Comparison of ENCODE assay signal across 8 cellular contexts in the genomic region with DNA sequence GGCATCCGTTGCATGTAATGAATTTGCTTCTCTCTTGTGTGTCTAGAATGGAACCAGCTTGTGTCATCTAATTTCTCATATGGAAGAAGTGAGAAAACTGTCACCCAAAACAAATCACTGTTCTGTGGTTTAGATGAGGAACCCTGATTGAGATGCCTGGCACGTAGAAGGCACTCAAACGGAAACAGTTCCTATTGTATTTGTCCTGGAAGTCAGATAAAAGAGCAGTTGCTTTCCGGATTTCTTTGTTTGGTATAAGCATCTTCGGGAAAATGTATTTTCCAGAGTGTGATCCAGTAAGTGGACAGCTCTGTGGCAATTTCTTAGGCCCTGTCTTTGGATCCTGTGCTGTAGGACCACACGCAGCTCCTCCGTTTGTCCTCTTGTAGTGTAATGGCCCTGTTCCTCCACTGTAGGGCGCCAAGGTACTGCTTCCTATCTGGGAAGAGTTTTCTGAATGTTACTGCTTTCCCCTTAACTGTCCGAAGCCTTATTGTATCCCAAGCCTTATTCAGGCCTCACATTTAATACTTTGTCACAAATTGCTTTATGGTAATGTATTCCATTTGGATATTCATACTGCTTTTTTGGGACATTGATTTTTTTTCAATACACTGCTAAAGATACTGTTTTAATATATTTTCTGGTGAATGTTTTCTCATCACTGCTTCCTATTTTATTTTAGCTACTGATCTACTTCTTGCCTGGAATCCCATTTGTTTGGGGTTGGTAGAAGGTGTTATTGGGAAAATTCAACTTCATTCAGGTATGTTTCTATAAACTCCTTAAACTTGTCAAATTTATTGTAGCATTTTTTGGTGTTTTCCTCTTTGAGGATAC. TPM values are rescaled to one million over a fixed set of nuclear protein-coding genes. Genes with fewer than 3 reads are reported as not detected.
A peak's percentile ranks its signal among the peaks of the same experiment; 100 is the strongest.
DNase-seq lines count a peak whose midpoint lies in the region; ATAC-seq and TF ChIP-seq lines count a peak whose summit lies in the region.

No MANE protein-coding gene starts in this region.

- peak; percentile 98 for TF ChIP-seq RAD21 in Ishikawa (IDR thresholded peaks at IDR 0.05; ENCODE audit: low read depth)

- intact Hi-C loops in PC-9 (cut with micrococcal nuclease; ENCODE audit: unreplicated experiment) = loop anchor here (1.0 kb wide), 3 partner anchors 64 to 142 kb away; no protein-coding TSS in a partner anchor
- intact Hi-C loops in testis (cut with DNase I; ENCODE audit: low total_unique reads) = no loop called here

- no peak overlapping the region for H3K4me3 Mint-ChIP-seq in neural crest cell

- no peak for TF ChIP-seq POLR2A in testis (IDR thresholded peaks at IDR 0.05)

- no peaks in the 10 kb centered on the region for H3F3A ChIP-seq in PC-9 (ENCODE audit: insufficient read depth, low read depth)

- H3K27me3 ChIP-seq in PC-9 (ENCODE audit: insufficient read depth, low read depth) (no peaks in the 10 kb centered on the region), testis (no peaks in the 10 kb centered on the region)

- H3K4me1 ChIP-seq in PC-9 (replicated peaks; ENCODE audit: insufficient read depth) (no peaks in the 10 kb centered on the region), testis (no peaks in the 10 kb centered on the region)

- peaks cover 5% of the 10 kb centered on the region for H3K36me3 Mint-ChIP-seq in neural crest cell (ENCODE audit: low read depth)

- peak; percentile 96 for ATAC-seq in GM21526 (IDR thresholded peaks at IDR 0.05; ENCODE audit: low FRiP score, unreplicated experiment)

- H3K79me2 ChIP-seq in PC-9 (ENCODE audit: low read depth) = no peaks in the 10 kb centered on the region

- BruUV-seq in PC-9 (replicated peaks; lab: Mats Ljungman, UMichigan) = no TSS peak

- no peak overlapping the region for H3K27ac Mint-ChIP-seq in neural crest cell (ENCODE audit: unreplicated experiment)

- H3K9me3 ChIP-seq in PC-9 (ENCODE audit: insufficient read depth, low read depth) (no peaks in the 10 kb centered on the region), testis (no peaks in the 10 kb centered on the region)

- H3K27me3 Mint-ChIP-seq in neural crest cell (ENCODE audit: low read depth) = no peaks in the 10 kb centered on the region

- CTCF ChIA-PET in PC-9 (lab: Charles Lee) = interaction anchor here (0.6 to 1.6 kb wide), 4 partner anchors 69 to 170 kb away, joined by 3 read pairs; no protein-coding TSS in a partner anchor

- H3K4me3 ChIP-seq in PC-9 (no peak overlapping the region), fibroblast of the aortic adventitia (ENCODE audit: low read depth, low read length) (no peak overlapping the region), testis (no peak overlapping the region)

- peak; percentile 84 for DNase-seq in DMS114 treated with DMSO at 0.1 percent for 48 hours (lab: John Stamatoyannopoulos, UW; ENCODE audit: unreplicated experiment)
- DNase-seq in PC-9 = peak; percentile 44 to 59
- DNase-seq in activated T-cell treated with anti-CD3 and anti-CD28 coated beads, Interleukin-2, amount 50 U/mL, for 48 hours = peak; percentile 59 to 67
- peak; percentile 87 for DNase-seq in fibroblast of the aortic adventitia (ENCODE audit: low read depth)
- DNase-seq in neural crest cell (ENCODE audit: low read depth, low spot score) = peak; percentile 70
- DNase-seq in testis = peak; percentile 88

- H3K9me2 ChIP-seq in PC-9 (ENCODE audit: insufficient read depth) = no peaks in the 10 kb centered on the region

- POLR2A ChIA-PET in PC-9 (lab: Charles Lee; ENCODE audit: unreplicated experiment) = no interaction called here

- H3K9me3 Mint-ChIP-seq in neural crest cell = no peaks in the 10 kb centered on the region

- peaks cover 28% of the 10 kb centered on the region for H3K4me1 Mint-ChIP-seq in neural crest cell

- no peak for TF ChIP-seq EP300 in Ishikawa (IDR thresholded peaks at IDR 0.05; ENCODE audit: borderline replicate concordance)

- TF ChIP-seq CTCF in PC-9 (conservative IDR thresholded peaks at IDR 0.05) (peak; percentile 79), fibroblast of the aortic adventitia (IDR thresholded peaks at IDR 0.05; ENCODE audit: insufficient read depth, low read length) (peak; percentile 98), neural crest cell (conservative IDR thresholded peaks at IDR 0.05) (peak; percentile 88), testis (IDR thresholded peaks at IDR 0.05) (peak; percentile 72 to 79 (median 78))

- H3K27ac ChIP-seq in PC-9 (no peak overlapping the region), testis (no peak overlapping the region)

- 40 to 43% methylated on average over 9 of the region's 9 CpGs for WGBS in testis, 2 donors

- H3K36me3 ChIP-seq in PC-9 (ENCODE audit: low read depth) (no peaks in the 10 kb centered on the region; the same call in 1 of the 2 replicates), testis (ENCODE audit: low read depth, missing control alignments) (no peaks in the 10 kb centered on the region)

- no peak overlapping the region for H2AFZ ChIP-seq in PC-9

- H3K4me2 ChIP-seq in PC-9 = no peak overlapping the region

- H4K20me1 ChIP-seq in PC-9 (ENCODE audit: insufficient read depth) = no peaks in the 10 kb centered on the region

TF ChIP-seq in Ishikawa, 13 proteins besides CTCF, POLR2A, EP300 and RAD21:
- TF ChIP-seq, protein P1, sequence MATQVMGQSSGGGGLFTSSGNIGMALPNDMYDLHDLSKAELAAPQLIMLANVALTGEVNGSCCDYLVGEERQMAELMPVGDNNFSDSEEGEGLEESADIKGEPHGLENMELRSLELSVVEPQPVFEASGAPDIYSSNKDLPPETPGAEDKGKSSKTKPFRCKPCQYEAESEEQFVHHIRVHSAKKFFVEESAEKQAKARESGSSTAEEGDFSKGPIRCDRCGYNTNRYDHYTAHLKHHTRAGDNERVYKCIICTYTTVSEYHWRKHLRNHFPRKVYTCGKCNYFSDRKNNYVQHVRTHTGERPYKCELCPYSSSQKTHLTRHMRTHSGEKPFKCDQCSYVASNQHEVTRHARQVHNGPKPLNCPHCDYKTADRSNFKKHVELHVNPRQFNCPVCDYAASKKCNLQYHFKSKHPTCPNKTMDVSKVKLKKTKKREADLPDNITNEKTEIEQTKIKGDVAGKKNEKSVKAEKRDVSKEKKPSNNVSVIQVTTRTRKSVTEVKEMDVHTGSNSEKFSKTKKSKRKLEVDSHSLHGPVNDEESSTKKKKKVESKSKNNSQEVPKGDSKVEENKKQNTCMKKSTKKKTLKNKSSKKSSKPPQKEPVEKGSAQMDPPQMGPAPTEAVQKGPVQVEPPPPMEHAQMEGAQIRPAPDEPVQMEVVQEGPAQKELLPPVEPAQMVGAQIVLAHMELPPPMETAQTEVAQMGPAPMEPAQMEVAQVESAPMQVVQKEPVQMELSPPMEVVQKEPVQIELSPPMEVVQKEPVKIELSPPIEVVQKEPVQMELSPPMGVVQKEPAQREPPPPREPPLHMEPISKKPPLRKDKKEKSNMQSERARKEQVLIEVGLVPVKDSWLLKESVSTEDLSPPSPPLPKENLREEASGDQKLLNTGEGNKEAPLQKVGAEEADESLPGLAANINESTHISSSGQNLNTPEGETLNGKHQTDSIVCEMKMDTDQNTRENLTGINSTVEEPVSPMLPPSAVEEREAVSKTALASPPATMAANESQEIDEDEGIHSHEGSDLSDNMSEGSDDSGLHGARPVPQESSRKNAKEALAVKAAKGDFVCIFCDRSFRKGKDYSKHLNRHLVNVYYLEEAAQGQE (IDR thresholded peaks at IDR 0.05; ENCODE audit: low read depth) = no peak
- TF ChIP-seq NFIC (IDR thresholded peaks at IDR 0.05) (no peak), ZBTB7A (IDR thresholded peaks at IDR 0.05; ENCODE audit: low read depth) (no peak), TCF12 (IDR thresholded peaks at IDR 0.05; ENCODE audit: low read depth) (no peak), TAF1 (IDR thresholded peaks at IDR 0.05; ENCODE audit: low read depth) (no peak), CEBPB (IDR thresholded peaks at IDR 0.05) (no peak), EGR1 (IDR thresholded peaks at IDR 0.05) (no peak), YY1 (IDR thresholded peaks at IDR 0.05; ENCODE audit: low read depth) (no peak)
- TF ChIP-seq, protein P2, sequence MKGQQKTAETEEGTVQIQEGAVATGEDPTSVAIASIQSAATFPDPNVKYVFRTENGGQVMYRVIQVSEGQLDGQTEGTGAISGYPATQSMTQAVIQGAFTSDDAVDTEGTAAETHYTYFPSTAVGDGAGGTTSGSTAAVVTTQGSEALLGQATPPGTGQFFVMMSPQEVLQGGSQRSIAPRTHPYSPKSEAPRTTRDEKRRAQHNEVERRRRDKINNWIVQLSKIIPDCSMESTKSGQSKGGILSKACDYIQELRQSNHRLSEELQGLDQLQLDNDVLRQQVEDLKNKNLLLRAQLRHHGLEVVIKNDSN (IDR thresholded peaks at IDR 0.05) = no peak

RNA-seq across cellular contexts. Expression of a gene that starts 24.8 kb away (rescaled TPM):
- total RNA-seq in PC-9 (2021) (11.4 and 12.4 TPM in 2 replicates), fibroblast of the aortic adventitia (ENCODE audit: low replicate concordance) (14.1 and 22.2 TPM in 2 replicates), neural crest cell (95.4 and 99.9 TPM in 2 replicates), testis (10 to 100 TPM; 19.0 to 23.8 TPM)
- 21.9 TPM for polyA plus RNA-seq in testis (ENCODE audit: insufficient read depth, low read depth, low replicate concordance)
